In the genomic region with DNA sequence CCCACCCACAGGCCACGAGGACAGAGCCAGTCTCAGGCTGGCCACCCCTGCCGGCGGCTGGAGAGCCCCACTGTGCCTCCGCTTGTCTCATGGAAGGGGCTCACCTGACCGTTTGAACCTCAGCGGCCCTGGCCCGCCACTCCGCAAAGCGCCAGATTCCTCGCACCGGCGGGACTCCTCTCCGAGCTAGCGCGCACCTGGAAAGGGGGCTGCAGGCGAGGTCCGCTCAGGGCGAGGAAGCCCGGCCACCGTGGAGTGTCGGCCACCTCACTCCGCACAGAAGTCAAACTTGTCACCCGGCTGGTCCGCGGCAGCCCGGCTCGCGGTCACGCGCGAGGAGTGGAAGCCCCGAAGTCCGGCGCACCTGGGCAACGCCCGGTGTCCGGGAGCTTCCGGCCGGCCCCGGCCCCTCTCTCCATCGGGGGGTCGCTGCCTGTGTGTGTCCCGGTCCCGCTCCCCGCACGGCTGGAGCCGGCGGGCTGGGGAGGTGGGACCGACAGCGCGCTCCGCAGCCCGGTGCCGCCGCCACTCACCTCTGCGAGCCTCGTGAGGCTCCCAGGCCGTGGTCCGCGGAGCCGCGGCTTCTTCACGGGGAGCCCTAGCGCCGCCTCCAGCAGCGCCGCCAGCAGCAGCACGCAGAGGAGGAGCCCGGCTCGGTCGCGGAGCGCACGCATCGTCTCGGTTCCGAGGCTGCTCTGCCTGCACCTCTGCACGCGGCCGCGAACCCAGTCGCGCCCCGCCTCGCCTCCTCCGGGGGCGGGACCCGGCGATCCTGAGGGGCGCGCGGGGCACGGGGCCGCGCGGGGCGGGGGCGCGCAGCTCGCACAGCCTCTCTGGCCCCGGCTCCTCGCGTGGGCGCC, we compare ENCODE assay signal across 8 cellular contexts. TPM values are rescaled to one million over a fixed set of nuclear protein-coding genes. Genes with fewer than 3 reads are reported as not detected.
DNase-seq lines count a peak whose midpoint lies in the region; ATAC-seq, FAIRE-seq and TF ChIP-seq lines count a peak whose summit lies in the region.

Gene ISM2, minus strand, starts transcription at position 697 of the 860 bp plus-strand sequence. Its CDS starts 23 bp downstream, at position 674.

- TF ChIP-seq CTCF in hepatocyte (IDR thresholded peaks at IDR 0.05; ENCODE audit: poor library complexity) = no peak

- H3K9me3 ChIP-seq in hepatocyte (ENCODE audit: low read depth) = no peaks in the 10 kb centered on the region

- no peak for FAIRE-seq in RCC 7860 (lab: Jason Lieb, UNC)

- peaks cover 29% of the 10 kb centered on the region for H3K27me3 ChIP-seq in hepatocyte

- peak within 1 kb of the TSS; percentile 100 for H3K4me2 ChIP-seq in hepatocyte

- 2% methylated on average over 63 of the region's 104 CpGs for WGBS in hepatocyte (ENCODE audit: low lambda C conversion rate, missing lambda C conversion rate)

- no peaks in the 10 kb centered on the region for H3K36me3 ChIP-seq in hepatocyte (replicated peaks; ENCODE audit: insufficient read depth, low read depth)

- ATAC-seq in HG03095 (IDR thresholded peaks at IDR 0.05; ENCODE audit: unreplicated experiment) = peak; percentile 64

- H3K4me1 ChIP-seq in hepatocyte (ENCODE audit: insufficient read depth) = no peaks in the 10 kb centered on the region

- no peaks in the 10 kb centered on the region for H3K79me2 ChIP-seq in hepatocyte

- no peak within 1 kb of the TSS for H3K27ac ChIP-seq in hepatocyte

- peak within 1 kb of the TSS; percentile 92 for H2AFZ ChIP-seq in hepatocyte

- H4K20me1 ChIP-seq in hepatocyte (ENCODE audit: insufficient read depth, poor library complexity, severe bottlenecking) = no peaks in the 10 kb centered on the region

- H3K4me3 ChIP-seq in hepatocyte (peak within 1 kb of the TSS; percentile 64), skeletal muscle cell (ENCODE audit: low read depth, low read length) (peak within 1 kb of the TSS; percentile 54)

- DNase-seq in SIG-M5 treated with dmso at 0.1 percent for 504 hours (lab: John Stamatoyannopoulos, UW; ENCODE audit: unreplicated experiment) (peak; percentile 11), SIG-M5 (lab: John Stamatoyannopoulos, UW) (no peak), RPMI7951 (ENCODE audit: low read depth) (peak; percentile 25), hepatocyte (ENCODE audit: low spot score) (peak; percentile 69), skeletal muscle cell (ENCODE audit: low read depth) (no peak), RCC 7860 (ENCODE audit: low spot score) (no peak)
- peak; percentile 19 for DNase-seq in activated naive CD8-positive, alpha-beta T cell treated with anti-CD3 and anti-CD28 coated beads, Interleukin-2, amount 50 U/mL, for 16 hours (ENCODE audit: low read depth, low spot score)

- no peaks in the 10 kb centered on the region for H3K9me2 ChIP-seq in hepatocyte (replicated peaks; ENCODE audit: insufficient read depth)

RNA-seq across cellular contexts. Expression of gene ISM2, which starts in this region (rescaled TPM):
- under 0.01 TPM in 1 of 2 replicates, not detected in the other for total RNA-seq in RPMI7951 (2014; rRNA removed; shearing (Covaris generic))
- total RNA-seq in hepatocyte = 5.1 and 8.1 TPM in 2 replicates
- 6.3 and 9.0 TPM in 2 replicates for polyA plus RNA-seq in hepatocyte

Comparison
In these comparisons a context has a peak if more than half of its experiments do, and no peak if none do; other contexts are left out.
1. DNase-seq: peak in SIG-M5 treated with dmso at 0.1 percent for 504 hours (single experiment), activated naive CD8-positive, alpha-beta T cell treated with anti-CD3 and anti-CD28 coated beads, Interleukin-2, amount 50 U/mL, for 16 hours (single experiment) and hepatocyte (single experiment); none in SIG-M5 (single experiment), skeletal muscle cell (single experiment) and RCC 7860 (single experiment).
2. Peak in DNase-seq in RPMI7951; RNA of the gene not detected or under 1 TPM.